In genomic region chr15:72766780-72767179, GRCh38 we compare ENCODE assay signal across 34 cellular contexts.
"Had no signal": no experiment of that assay in that cellular context is flagged by ENCODE, and none has a peak within 500 bp of the region (broad histone marks: within the 10 kb centered on the region; RNA-seq: fewer than 3 reads in every experiment).

No MANE protein-coding gene starts in this region.

- H3K27me3 ChIP-seq: MG63 had no signal

- H3K4me3 ChIP-seq: MG63 had no signal

- DNase-seq: Karpas-422, Kasumi-1, MG63, MM.1S, MV-4-11, NCI-H1048, NCI-H1092, NCI-H1092 treated with DMSO at 0.1 percent for 48 hours, NCI-H1105, NCI-H1105 treated with DMSO at 0.1 percent for 48 hours, NCI-H1417, NCI-H1417 treated with DMSO at 0.1 percent for 48 hours, NCI-H1436, NCI-H1436 treated with DMSO at 0.1 percent for 48 hours, NCI-H146, NCI-H1694, NCI-H1694 treated with DMSO at 0.1 percent for 48 hours, NCI-H187, NCI-H187 treated with DMSO at 0.1 percent for 48 hours, NCI-H1930, NCI-H2029, NCI-H2029 treated with DMSO at 0.1 percent for 48 hours, NCI-H2081, NCI-H2081 treated with DMSO at 0.1 percent for 48 hours, NCI-H2107, NCI-H2171, NCI-H2171 treated with DMSO at 0.1 percent for 48 hours, NCI-H2227 treated with DMSO at 0.1 percent for 48 hours, NCI-H226, NCI-H345, NCI-H446, NCI-H446 treated with DMSO at 0.1 percent for 48 hours, NCI-H510A, NCI-H510A treated with DMSO at 0.1 percent for 48 hours had no signal
